In the genomic region with DNA sequence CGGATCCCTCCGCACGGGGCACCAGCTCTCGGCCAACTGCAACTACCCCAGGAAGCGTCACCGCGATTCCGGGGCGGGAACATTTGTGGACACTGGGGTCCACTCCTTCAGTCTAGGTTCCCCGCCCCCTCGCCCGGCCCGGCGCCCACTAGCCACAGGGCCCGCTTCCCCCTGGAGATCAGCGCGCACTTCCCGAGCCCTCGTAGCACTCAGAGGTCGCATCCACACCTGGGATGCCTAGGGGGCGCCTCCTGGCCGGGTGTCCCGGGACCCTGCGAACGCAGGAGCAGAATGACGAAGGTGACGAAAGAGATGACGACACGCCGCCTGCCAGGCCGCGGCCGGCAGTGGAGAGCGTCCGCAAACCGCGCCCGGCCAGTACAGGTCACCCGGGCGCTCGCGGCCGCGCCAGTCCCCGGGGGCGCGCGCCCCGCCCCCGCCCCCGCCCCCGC, we compare ENCODE assay signal across 8 cellular contexts. TPM values are rescaled to one million over a fixed set of nuclear protein-coding genes. Genes with fewer than 3 reads are reported as not detected.
A peak's percentile ranks its signal among the peaks of the same experiment; 100 is the strongest.
DNase-seq lines count a peak whose midpoint lies in the region; ATAC-seq and TF ChIP-seq lines count a peak whose summit lies in the region.

No MANE protein-coding gene starts in this region.

- no peaks in the 10 kb centered on the region for H3K4me1 ChIP-seq in A673 (ENCODE audit: insufficient read depth, low read length, poor library complexity, severe bottlenecking)

- BruUV-seq in A673 (replicated peaks; lab: Mats Ljungman, UMichigan) = no TSS peak

- no peak for TF ChIP-seq CTCF in A673 (conservative IDR thresholded peaks at IDR 0.05; ENCODE audit: low read depth, low read length)
- TF ChIP-seq CTCF in lower leg skin (IDR thresholded peaks at IDR 0.05) = no peak

- DNase-seq in A673 (ENCODE audit: low spot score) (peak; percentile 56), NCI-H2227 treated with DMSO at 0.1 percent for 48 hours (lab: John Stamatoyannopoulos, UW) (peak; percentile 65), dermis microvascular lymphatic vessel endothelial cell (ENCODE audit: low read depth in 2 of 2) (peak; percentile 85), lower leg skin (ENCODE audit: low spot score in 2 of 2) (peak; percentile 76 to 95)
- DNase-seq in activated CD4-positive, alpha-beta T cell treated with anti-CD3 and anti-CD28 coated beads, Interleukin-2, amount 50 U/mL, for 4 hours = peak; percentile 60 to 62
- peak; percentile 48 to 72 for DNase-seq in stimulated activated CD4-positive, alpha-beta T cell treated with anti-CD3 and anti-CD28 coated beads, Interleukin-4, amount 100 ng/mL, for 4 hours

- no peaks in the 10 kb centered on the region for H3K9me3 ChIP-seq in A673 (ENCODE audit: low read depth, low read length, poor library complexity, severe bottlenecking)

- H3K36me3 ChIP-seq in A673 (ENCODE audit: insufficient read depth, low read length, poor library complexity, severe bottlenecking) = no peaks in the 10 kb centered on the region

- 0 to 3% methylated on average over 8 to 15 of the region's 52 CpGs for WGBS in lower leg skin, 2 donors

- CTCF ChIA-PET in A673 (lab: Charles Lee) = no interaction called here

- no peak overlapping the region for H3K27ac ChIP-seq in A673 (ENCODE audit: low read depth, low read length, poor library complexity, severe bottlenecking)

- intact Hi-C loops in A673 (cut with micrococcal nuclease; ENCODE audit: unreplicated experiment) (no loop called here), lower leg skin (cut with DNase I; ENCODE audit: low total_unique reads) (no loop called here)

- POLR2A ChIA-PET in A673 (lab: Charles Lee; ENCODE audit: low non-redundant PET) = no interaction called here

- H3K4me3 ChIP-seq in A673 (ENCODE audit: low read depth, low read length, poor library complexity, severe bottlenecking) (peak overlapping the region; percentile 65), lower leg skin (ENCODE audit: low read depth, poor library complexity, severe bottlenecking) (peak overlapping the region; percentile 94)

- H3K27me3 ChIP-seq in A673 (replicated peaks; ENCODE audit: insufficient read depth, low read depth, low read length, poor library complexity) = no peaks in the 10 kb centered on the region

- TF ChIP-seq POLR2A in lower leg skin (IDR thresholded peaks at IDR 0.05) = no peak

- ATAC-seq in GM18502 (IDR thresholded peaks at IDR 0.05; ENCODE audit: poor library complexity, unreplicated experiment) = peak; percentile 75
- peak; percentile 68 for ATAC-seq in HG02973 (IDR thresholded peaks at IDR 0.05; ENCODE audit: unreplicated experiment)

RNA-seq across cellular contexts. Expression of a gene that starts 0.3 kb away (rescaled TPM):
- total RNA-seq in A673 (2021) (2.2 and 4.1 TPM in 2 replicates), dermis microvascular lymphatic vessel endothelial cell (11.0 and 18.2 TPM in 2 replicates), lower leg skin (10 to 100 TPM; 12.2 to 21.4 (median 16.0) TPM)
